Comparison of ENCODE assay signal across 30 cellular contexts in the genomic region with DNA sequence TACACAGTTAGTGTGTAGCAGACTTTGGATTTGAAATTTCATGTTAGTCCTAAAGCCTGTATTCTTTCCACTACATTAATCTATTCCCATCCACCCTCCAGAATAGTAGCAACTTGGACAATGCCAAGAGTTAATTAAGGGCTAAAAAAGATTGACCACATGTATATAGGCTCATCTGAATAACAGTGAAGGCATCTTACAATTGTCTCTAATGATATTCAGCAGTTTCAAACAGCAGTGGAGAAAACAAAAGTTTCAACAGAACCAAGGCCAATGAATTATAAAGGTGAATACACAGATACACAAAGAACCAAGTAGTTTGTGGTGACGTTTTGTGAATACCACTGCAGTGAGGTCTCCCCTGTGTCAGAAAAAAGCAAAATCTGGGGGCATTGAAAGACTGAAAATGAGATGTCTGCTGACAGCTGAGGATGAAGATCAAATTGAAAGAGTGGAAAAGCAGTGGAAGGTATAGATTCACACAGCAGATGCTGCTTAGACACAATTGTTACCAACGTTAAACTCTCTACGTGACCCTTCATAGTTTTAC.
"Had no signal": no experiment of that assay in that cellular context is flagged by ENCODE, and none has a peak within 500 bp of the region (broad histone marks: within the 10 kb centered on the region; RNA-seq: fewer than 3 reads in every experiment).

No MANE protein-coding gene starts in this region.

- H3K9me3 ChIP-seq: adrenal gland, body of pancreas, breast epithelium, MG63, SJCRH30, SK-N-SH had no signal

- H3K36me3 Mint-ChIP-seq: activated CD4-positive, alpha-beta memory T cell treated with anti-CD3 and anti-CD28 coated beads for 36 hours; activated naive CD4-positive, alpha-beta T cell treated with anti-CD3 and anti-CD28 coated beads, Interleukin-2, amount 50 U/mL, for 72 hours had no signal

- H3K4me3 ChIP-seq: adrenal gland, body of pancreas, breast epithelium, MG63, SJCRH30 had no signal

- H3K4me3 Mint-ChIP-seq: activated B cell treated with CpG ODN at 0.5 μM for 24 hours; activated CD4-positive, alpha-beta memory T cell treated with anti-CD3 and anti-CD28 coated beads for 36 hours; activated naive CD4-positive, alpha-beta T cell treated with anti-CD3 and anti-CD28 coated beads for 36 hours; activated T-cell treated with anti-CD3 and anti-CD28 coated beads, Interleukin-2, amount 50 U/mL, for 4 hours; activated T-helper 1 cell treated with anti-CD3 and anti-CD28 coated beads, Interleukin-12 subunit alpha, Interleukin-12 subunit beta, Interleukin-2, Interleukin-4 antibody, amounts not matched to agents 30 ng/mL and 10 ng/mL and 1 ng/mL, durations not matched to agents 14 hours and 24 hours and 36 hours; T-helper 1 cell treated with Interleukin-12 subunit alpha and Interleukin-12 subunit beta and Interleukin-4 antibody, amounts not matched to agents 30 μg/mL and 1 μg/mL, for 36 hours; T-helper 2 cell treated with Interferon-gamma antibody and Interleukin-4, amounts not matched to agents 5 μg/mL and 100 μg/mL, for 36 hours had no signal

- H3K36me3 ChIP-seq: adrenal gland, breast epithelium, MG63, SJCRH30 had no signal

- H3K4me1 ChIP-seq: adrenal gland, body of pancreas, breast epithelium, SJCRH30 had no signal

- DNase-seq: activated B cell treated with CpG ODN at 0.5 μM for 24 hours; activated CD4-positive, alpha-beta memory T cell treated with anti-CD3 and anti-CD28 coated beads for 36 hours; activated CD4-positive, alpha-beta T cell treated with anti-CD3 and anti-CD28 coated beads for 4 hours; activated CD4-positive, alpha-beta T cell treated with anti-CD3 and anti-CD28 coated beads, Interleukin-2, amount 50 U/mL, for 1 hour; activated CD4-positive, CD25-positive, alpha-beta regulatory T cell treated with anti-CD3 and anti-CD28 coated beads, Interleukin-2, amount 50 U/mL, for 72 hours; activated CD8-positive, alpha-beta memory T cell treated with anti-CD3 and anti-CD28 coated beads, Interleukin-2, amount 50 U/mL, for 4 hours; activated gamma-delta T cell treated with Interleukin-2 at 50 U/mL for 16 hours; activated naive CD4-positive, alpha-beta T cell treated with anti-CD3 and anti-CD28 coated beads for 36 hours; activated T-cell treated with anti-CD3 and anti-CD28 coated beads for 4 hours; activated T-cell treated with anti-CD3 and anti-CD28 coated beads, Interleukin-2, amount 50 U/mL, for 4 hours; adrenal gland; body of pancreas; Kasumi-1; MG63; NCI-H1092 treated with DMSO at 0.1 percent for 48 hours; NCI-H1417 treated with DMSO at 0.1 percent for 48 hours; NCI-H187 treated with DMSO at 0.1 percent for 48 hours; NCI-H2081 treated with DMSO at 0.1 percent for 48 hours; NCI-H345; NCI-H524 treated with DMSO at 0.1 percent for 48 hours; SHP77; SJCRH30; SK-N-SH had no signal

- H3K27me3 Mint-ChIP-seq: activated B cell treated with CpG ODN at 0.5 μM for 24 hours; activated CD4-positive, alpha-beta memory T cell treated with anti-CD3 and anti-CD28 coated beads for 36 hours had no signal

- H3K9me2 ChIP-seq: SK-N-SH had no signal

- H3K4me1 Mint-ChIP-seq: activated B cell treated with CpG ODN at 0.5 μM for 24 hours had no signal

- H3K27ac Mint-ChIP-seq: activated B cell treated with CpG ODN at 0.5 μM for 24 hours; activated CD4-positive, alpha-beta memory T cell treated with anti-CD3 and anti-CD28 coated beads for 36 hours; activated naive CD4-positive, alpha-beta T cell treated with anti-CD3 and anti-CD28 coated beads for 36 hours; activated naive CD4-positive, alpha-beta T cell treated with anti-CD3 and anti-CD28 coated beads, Interleukin-2, amount 50 U/mL, for 72 hours; activated T-helper 1 cell treated with anti-CD3 and anti-CD28 coated beads, Interleukin-12 subunit alpha, Interleukin-12 subunit beta, Interleukin-2, Interleukin-4 antibody, amounts not matched to agents 30 ng/mL and 10 ng/mL and 1 ng/mL, durations not matched to agents 14 hours and 24 hours and 36 hours; T-helper 1 cell treated with Interleukin-12 subunit alpha and Interleukin-12 subunit beta and Interleukin-4 antibody, amounts not matched to agents 30 μg/mL and 1 μg/mL, for 36 hours; T-helper 2 cell treated with Interferon-gamma antibody and Interleukin-4, amounts not matched to agents 5 μg/mL and 100 μg/mL, for 36 hours had no signal

- ATAC-seq: activated naive CD4-positive, alpha-beta T cell treated with anti-CD3 and anti-CD28 coated beads, Interleukin-2, amount 50 U/mL, for 72 hours; activated T-cell treated with anti-CD3 and anti-CD28 coated beads, Interleukin-2, amount 50 U/mL, for 4 hours; body of pancreas; Panc1 had no signal

- H3K27me3 ChIP-seq: adrenal gland, body of pancreas, breast epithelium, MG63, SJCRH30 had no signal

- H3K9me3 Mint-ChIP-seq: activated B cell treated with CpG ODN at 0.5 μM for 24 hours; activated T-helper 1 cell treated with anti-CD3 and anti-CD28 coated beads, Interleukin-12 subunit alpha, Interleukin-12 subunit beta, Interleukin-2, Interleukin-4 antibody, amounts not matched to agents 30 ng/mL and 10 ng/mL and 1 ng/mL, durations not matched to agents 14 hours and 24 hours and 36 hours; T-helper 1 cell treated with Interleukin-12 subunit alpha and Interleukin-12 subunit beta and Interleukin-4 antibody, amounts not matched to agents 30 μg/mL and 1 μg/mL, for 36 hours; T-helper 2 cell treated with Interferon-gamma antibody and Interleukin-4, amounts not matched to agents 5 μg/mL and 100 μg/mL, for 36 hours had no signal

- FAIRE-seq: astrocyte had no signal

- H3K9ac ChIP-seq: SK-N-SH had no signal

- H3K27ac ChIP-seq: adrenal gland, body of pancreas, breast epithelium, SJCRH30 had no signal

- H3K4me2 ChIP-seq: SK-N-SH had no signal
